In the genomic region with DNA sequence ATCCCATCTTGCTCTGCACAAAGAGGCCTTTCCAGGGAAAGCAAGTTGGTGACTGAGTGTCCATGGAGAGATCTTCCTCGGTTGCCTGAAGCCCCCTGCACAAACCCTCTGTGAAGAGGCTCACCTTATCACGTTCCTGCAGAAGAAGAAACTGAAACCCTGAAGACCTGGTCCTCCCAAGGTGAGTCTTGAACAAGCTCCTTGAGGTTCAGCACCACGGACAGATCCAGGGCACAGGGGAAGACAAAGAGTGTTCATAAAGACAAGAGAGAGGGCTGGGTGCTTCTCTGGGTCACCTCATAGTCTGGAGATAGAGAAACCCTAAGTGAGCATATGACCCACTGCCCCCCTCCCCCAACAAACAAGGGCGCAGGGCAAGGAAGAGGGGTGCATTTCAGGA, we compare ENCODE assay signal across 8 cellular contexts. TPM values are rescaled to one million over a fixed set of nuclear protein-coding genes. Genes with fewer than 3 reads are reported as not detected.
DNase-seq lines count a peak whose midpoint lies in the region; ATAC-seq and TF ChIP-seq lines count a peak whose summit lies in the region.

No MANE protein-coding gene starts in this region.

- H3K27ac ChIP-seq in left lung: no peak overlapping the region

- CTCF ChIA-PET in GM10248 (lab: Yijun Ruan, JAX): interaction anchor here (1.3 to 1.6 kb wide), 2 partner anchors 21 to 22 kb away, joined by 3 to 5 read pairs; no protein-coding TSS in a partner anchor
- CTCF ChIA-PET in activated naive CD4-positive, alpha-beta T cell treated with anti-CD3 and anti-CD28 coated beads, Interleukin-2, amount 10 ng/mL, durations not matched to agents 7 days and 5 days (lab: Charles Lee): no interaction called here

- intact Hi-C loops in left lung (cut with DNase I): no loop called here
- intact Hi-C loops in posterior cingulate gyrus (cut with DNase I): no loop called here

- POLR2A ChIA-PET in GM10248 (lab: Yijun Ruan, JAX): no interaction called here

- H3K36me3 Mint-ChIP-seq in activated naive CD4-positive, alpha-beta T cell treated with anti-CD3 and anti-CD28 coated beads, Interleukin-2, amount 10 ng/mL, durations not matched to agents 7 days and 5 days: no peaks in the 10 kb centered on the region
- H3K36me3 Mint-ChIP-seq in stimulated activated memory B cell treated with anti-CD40 and anti-IgM and Interleukin-4, amounts not matched to agents 10 μg/mL and 1 μg/mL and 100 μg/mL, for 72 hours: no peaks in the 10 kb centered on the region
- no peaks in the 10 kb centered on the region for H3K36me3 Mint-ChIP-seq in natural killer cell treated with Interleukin-12 subunit alpha and Interleukin-12 subunit beta and Interleukin-15 and Interleukin-18, amount 100 ng/mL, for 72 hours

- H3K4me3 ChIP-seq in left lung: no peak overlapping the region

- no peaks in the 10 kb centered on the region for H3K4me1 ChIP-seq in left lung

- H3K27me3 Mint-ChIP-seq in activated naive CD4-positive, alpha-beta T cell treated with anti-CD3 and anti-CD28 coated beads, Interleukin-2, amount 10 ng/mL, durations not matched to agents 7 days and 5 days: peaks cover 32% of the 10 kb centered on the region
- peaks cover 61% of the 10 kb centered on the region for H3K27me3 Mint-ChIP-seq in stimulated activated memory B cell treated with anti-CD40 and anti-IgM and Interleukin-4, amounts not matched to agents 10 μg/mL and 1 μg/mL and 100 μg/mL, for 72 hours
- H3K27me3 Mint-ChIP-seq in natural killer cell treated with Interleukin-12 subunit alpha and Interleukin-12 subunit beta and Interleukin-15 and Interleukin-18, amount 100 ng/mL, for 72 hours: peaks cover 20 to 27% of the 10 kb centered on the region in 2 donors

- ATAC-seq in left lung (peak; percentile 66), GM21717 (IDR thresholded peaks at IDR 0.05; ENCODE audit: unreplicated experiment) (no peak)
- ATAC-seq in stimulated activated memory B cell treated with anti-CD40 and anti-IgM and Interleukin-4, amounts not matched to agents 10 μg/mL and 1 μg/mL and 100 μg/mL, for 72 hours: no peak
- no peak for ATAC-seq in natural killer cell treated with Interleukin-12 subunit alpha and Interleukin-12 subunit beta and Interleukin-15 and Interleukin-18, amount 100 ng/mL, for 72 hours

- H3K4me3 Mint-ChIP-seq in activated naive CD4-positive, alpha-beta T cell treated with anti-CD3 and anti-CD28 coated beads, Interleukin-2, amount 10 ng/mL, durations not matched to agents 7 days and 5 days: no peak overlapping the region
- no peak overlapping the region for H3K4me3 Mint-ChIP-seq in stimulated activated memory B cell treated with anti-CD40 and anti-IgM and Interleukin-4, amounts not matched to agents 10 μg/mL and 1 μg/mL and 100 μg/mL, for 72 hours
- no peak overlapping the region for H3K4me3 Mint-ChIP-seq in natural killer cell treated with Interleukin-12 subunit alpha and Interleukin-12 subunit beta and Interleukin-15 and Interleukin-18, amount 100 ng/mL, for 72 hours

- DNase-seq in GM10248 (ENCODE audit: extremely low spot score) (peak; percentile 47), NCI-H226 (peak; percentile 64), left lung (peak in 1 of 2 donors; percentile 36), posterior cingulate gyrus (no peak)
- DNase-seq in activated naive CD4-positive, alpha-beta T cell treated with anti-CD3 and anti-CD28 coated beads, Interleukin-2, amount 10 ng/mL, durations not matched to agents 7 days and 5 days: peak; percentile 79
- no peak for DNase-seq in natural killer cell treated with Interleukin-12 subunit alpha and Interleukin-12 subunit beta and Interleukin-15 and Interleukin-18, amount 100 ng/mL, for 72 hours (ENCODE audit: low spot score)

- H3K27ac Mint-ChIP-seq in activated naive CD4-positive, alpha-beta T cell treated with anti-CD3 and anti-CD28 coated beads, Interleukin-2, amount 10 ng/mL, durations not matched to agents 7 days and 5 days: no peak overlapping the region
- no peak overlapping the region for H3K27ac Mint-ChIP-seq in stimulated activated memory B cell treated with anti-CD40 and anti-IgM and Interleukin-4, amounts not matched to agents 10 μg/mL and 1 μg/mL and 100 μg/mL, for 72 hours
- no peak overlapping the region for H3K27ac Mint-ChIP-seq in natural killer cell treated with Interleukin-12 subunit alpha and Interleukin-12 subunit beta and Interleukin-15 and Interleukin-18, amount 100 ng/mL, for 72 hours

- H3K36me3 ChIP-seq in left lung: no peaks in the 10 kb centered on the region

- no peaks in the 10 kb centered on the region for H3K4me1 Mint-ChIP-seq in activated naive CD4-positive, alpha-beta T cell treated with anti-CD3 and anti-CD28 coated beads, Interleukin-2, amount 10 ng/mL, durations not matched to agents 7 days and 5 days
- no peaks in the 10 kb centered on the region for H3K4me1 Mint-ChIP-seq in stimulated activated memory B cell treated with anti-CD40 and anti-IgM and Interleukin-4, amounts not matched to agents 10 μg/mL and 1 μg/mL and 100 μg/mL, for 72 hours
- no peaks in the 10 kb centered on the region for H3K4me1 Mint-ChIP-seq in natural killer cell treated with Interleukin-12 subunit alpha and Interleukin-12 subunit beta and Interleukin-15 and Interleukin-18, amount 100 ng/mL, for 72 hours (ENCODE audit: low read depth in 2 of 2)

- TF ChIP-seq CTCF in GM10248 (IDR thresholded peaks at IDR 0.05; ENCODE audit: control extremely low read depth, extremely low read depth, low read depth, missing control alignments) (no peak), left lung (IDR thresholded peaks at IDR 0.05) (no peak)

- H3K9me3 ChIP-seq in left lung: no peaks in the 10 kb centered on the region

- peaks cover 0 to 22% of the 10 kb centered on the region in 2 donors for H3K27me3 ChIP-seq in left lung

- no peaks in the 10 kb centered on the region for H3K9me3 Mint-ChIP-seq in activated naive CD4-positive, alpha-beta T cell treated with anti-CD3 and anti-CD28 coated beads, Interleukin-2, amount 10 ng/mL, durations not matched to agents 7 days and 5 days
- H3K9me3 Mint-ChIP-seq in stimulated activated memory B cell treated with anti-CD40 and anti-IgM and Interleukin-4, amounts not matched to agents 10 μg/mL and 1 μg/mL and 100 μg/mL, for 72 hours: no peaks in the 10 kb centered on the region
- no peaks in the 10 kb centered on the region for H3K9me3 Mint-ChIP-seq in natural killer cell treated with Interleukin-12 subunit alpha and Interleukin-12 subunit beta and Interleukin-15 and Interleukin-18, amount 100 ng/mL, for 72 hours

RNA-seq across cellular contexts. Expression of gene TBC1D21, which starts 21.7 kb away (rescaled TPM):
- total RNA-seq in left lung: not detected
- not detected for total RNA-seq in natural killer cell treated with Interleukin-12 subunit alpha and Interleukin-12 subunit beta and Interleukin-15 and Interleukin-18, amount 100 ng/mL, for 72 hours

Comparison
In these comparisons a context has a peak if more than half of its experiments do, and no peak if none do; other contexts are left out.
1. DNase-seq: peak in GM10248 (single experiment), NCI-H226 (single experiment) and activated naive CD4-positive, alpha-beta T cell treated with anti-CD3 and anti-CD28 coated beads, Interleukin-2, amount 10 ng/mL, durations not matched to agents 7 days and 5 days (single experiment); none in posterior cingulate gyrus (0 of 10) and natural killer cell treated with Interleukin-12 subunit alpha and Interleukin-12 subunit beta and Interleukin-15 and Interleukin-18, amount 100 ng/mL, for 72 hours (single experiment).